In genomic region chr5:39717186-39717897, GRCh38 we compare ENCODE assay signal across 16 cellular contexts.
DNase-seq lines count a peak whose midpoint lies in the region; ATAC-seq and TF ChIP-seq lines count a peak whose summit lies in the region.
"Had no signal": no experiment of that assay in that cellular context is flagged by ENCODE, and none has a peak within 500 bp of the region (broad histone marks: within the 10 kb centered on the region; RNA-seq: fewer than 3 reads in every experiment).

No MANE protein-coding gene starts in this region.

- no peak overlapping the region for H3K9ac ChIP-seq in mammary epithelial cell (ENCODE audit: insufficient read depth, low read length)

- dilution Hi-C loops in mammary epithelial cell (cut with HindIII; ENCODE audit: low sequenced_read_pairs): loop anchor here (25.0 kb wide), 1 partner anchor 595 kb away; no protein-coding TSS in a partner anchor

- TF ChIP-seq CTCF in MCF 10A (IDR thresholded peaks at IDR 0.05; ENCODE audit: unreplicated experiment) (no peak), mammary epithelial cell (conservative IDR thresholded peaks at IDR 0.05 in 1 of 2, IDR thresholded peaks at IDR 0.05 in 1 of 2; ENCODE audit: extremely low read depth in 1 of 2, insufficient read depth in 1 of 2, low read depth in 1 of 2, low read length in 2 of 2) (no peak), RWPE2 (IDR thresholded peaks at IDR 0.05; ENCODE audit: poor library complexity, severe bottlenecking) (no peak), fibroblast of pulmonary artery (IDR thresholded peaks at IDR 0.05; ENCODE audit: low read length, missing control alignments) (no peak)

- BruUV-seq in MCF 10A (replicated peaks; lab: Mats Ljungman, UMichigan): no TSS peak
- BruUV-seq in mammary epithelial cell (replicated peaks; lab: Mats Ljungman, UMichigan): no TSS peak

- peaks cover 23% of the 10 kb centered on the region for H3K4me1 Mint-ChIP-seq in MCF 10A (ENCODE audit: insufficient read depth, unreplicated experiment)
- H3K4me1 Mint-ChIP-seq: activated naive CD4-positive, alpha-beta T cell treated with anti-CD3 and anti-CD28 coated beads, Interleukin-2, amount 50 U/mL, for 24 hours; immature natural killer cell; neural crest cell had no signal

- intact Hi-C loops in MCF 10A (cut with micrococcal nuclease): loop anchor here (10.0 kb wide), 4 partner anchors 107 to 667 kb away; no protein-coding TSS in a partner anchor
- intact Hi-C loops in mammary epithelial cell (cut with micrococcal nuclease): loop anchor here (5.0 to 10.0 kb wide), 2 partner anchors 447 to 1160 kb away; no protein-coding TSS in a partner anchor

- no peaks in the 10 kb centered on the region for H3K79me2 ChIP-seq in mammary epithelial cell (ENCODE audit: insufficient read depth, low read length)

- no peaks in the 10 kb centered on the region for H3K36me3 Mint-ChIP-seq in MCF 10A (ENCODE audit: insufficient read depth, unreplicated experiment)
- H3K36me3 Mint-ChIP-seq: activated naive CD4-positive, alpha-beta T cell treated with anti-CD3 and anti-CD28 coated beads, Interleukin-2, amount 50 U/mL, for 24 hours; immature natural killer cell had no signal

- CTCF ChIA-PET in MCF 10A (lab: Yijun Ruan, JAX): interaction anchor here (0.6 to 7.2 kb wide), 16 partner anchors 11 to 1161 kb away, joined by 3 to 81 read pairs (median 3); partner anchors contain the start of gene PTGER4
- CTCF ChIA-PET in mammary epithelial cell (lab: Charles Lee; ENCODE audit: low non-redundant PET): interaction anchor here (0.5 kb wide), 1 partner anchor 627 kb away, joined by 3 read pairs; no protein-coding TSS in a partner anchor

- H3K36me3 ChIP-seq in mammary epithelial cell (ENCODE audit: insufficient read depth, low read length): no peaks in the 10 kb centered on the region
- H3K36me3 ChIP-seq in RWPE2 (ENCODE audit: low read depth): no peaks in the 10 kb centered on the region
- H3K36me3 ChIP-seq: esophagus squamous epithelium, upper lobe of left lung had no signal

- 91% methylated on average over 2 of the region's 2 CpGs for WGBS in mammary epithelial cell (ENCODE audit: low coverage, missing lambda C conversion rate)

- in situ Hi-C loops in mammary epithelial cell (cut with MboI; ENCODE audit: low sequenced_read_pairs in 2 of 2): loop anchor here (10.0 to 25.0 kb wide), 4 partner anchors 227 to 1170 kb away; no protein-coding TSS in a partner anchor

- no peak overlapping the region for H2AFZ ChIP-seq in mammary epithelial cell (ENCODE audit: low read depth, low read length)

- ATAC-seq in RWPE2 (ENCODE audit: low read depth): peak; percentile 40; the same call in 2 of the 3 replicates

- no peaks in the 10 kb centered on the region for H4K20me1 ChIP-seq in mammary epithelial cell (ENCODE audit: insufficient read depth, low read length)

- no peak overlapping the region for H3K4me2 ChIP-seq in mammary epithelial cell (ENCODE audit: insufficient read depth, low read depth, low read length)

- H3K4me3 Mint-ChIP-seq in MCF 10A (ENCODE audit: unreplicated experiment): no peak overlapping the region
- H3K4me3 Mint-ChIP-seq: activated naive CD4-positive, alpha-beta T cell treated with anti-CD3 and anti-CD28 coated beads, Interleukin-2, amount 50 U/mL, for 24 hours; CD4-positive, alpha-beta T cell; effector memory CD8-positive, alpha-beta T cell; immature natural killer cell; neural crest cell had no signal

- H3K9me3 Mint-ChIP-seq in MCF 10A (ENCODE audit: unreplicated experiment): no peaks in the 10 kb centered on the region
- H3K9me3 Mint-ChIP-seq: activated naive CD4-positive, alpha-beta T cell treated with anti-CD3 and anti-CD28 coated beads, Interleukin-2, amount 50 U/mL, for 24 hours; CD4-positive, alpha-beta T cell; effector memory CD8-positive, alpha-beta T cell; immature natural killer cell had no signal

- no peak overlapping the region for H3K27ac Mint-ChIP-seq in MCF 10A (ENCODE audit: low read depth, unreplicated experiment)
- H3K27ac Mint-ChIP-seq: activated naive CD4-positive, alpha-beta T cell treated with anti-CD3 and anti-CD28 coated beads, Interleukin-2, amount 50 U/mL, for 24 hours; CD4-positive, alpha-beta T cell; immature natural killer cell had no signal

- peaks cover 5% of the 10 kb centered on the region for H3K27me3 ChIP-seq in mammary epithelial cell (ENCODE audit: insufficient read depth, low read length)
- no peaks in the 10 kb centered on the region for H3K27me3 ChIP-seq in RWPE2 (ENCODE audit: insufficient read depth, poor library complexity, severe bottlenecking)
- H3K27me3 ChIP-seq: esophagus squamous epithelium, upper lobe of left lung had no signal

- POLR2A ChIA-PET in MCF 10A (lab: Yijun Ruan, JAX): no interaction called here

- H3K4me1 ChIP-seq in mammary epithelial cell (ENCODE audit: insufficient read depth, low read length) (no peaks in the 10 kb centered on the region), RWPE2 (ENCODE audit: insufficient read depth, poor library complexity, severe bottlenecking) (peaks cover 5% of the 10 kb centered on the region)
- H3K4me1 ChIP-seq: esophagus squamous epithelium, upper lobe of left lung had no signal

- H3K27ac ChIP-seq in mammary epithelial cell (ENCODE audit: insufficient read depth, low read depth, low read length) (no peak overlapping the region), RWPE2 (ENCODE audit: poor library complexity, severe bottlenecking) (no peak overlapping the region)
- H3K27ac ChIP-seq: esophagus squamous epithelium, upper lobe of left lung had no signal

- no peaks in the 10 kb centered on the region for H3K27me3 Mint-ChIP-seq in MCF 10A (ENCODE audit: insufficient read depth, unreplicated experiment)
- H3K27me3 Mint-ChIP-seq: effector memory CD8-positive, alpha-beta T cell had no signal

- peak; percentile 47 for DNase-seq in MCF 10A (ENCODE audit: unreplicated experiment)
- no peak for DNase-seq in mammary epithelial cell
- DNase-seq in RWPE2 (ENCODE audit: low spot score): no peak
- DNase-seq in fibroblast of pulmonary artery (ENCODE audit: low read depth): peak; percentile 17
- no peak for DNase-seq in nucleus accumbens (lab: John Stamatoyannopoulos, UW)
- no peak for DNase-seq in C1 segment of cervical spinal cord (lab: John Stamatoyannopoulos, UW)
- DNase-seq in COR-L47 (lab: John Stamatoyannopoulos, UW): no peak
- no peak for DNase-seq in islet precursor cell
- DNase-seq: esophagus squamous epithelium, NCI-H1417 treated with DMSO at 0.1 percent for 48 hours had no signal

- H3K9me3 ChIP-seq in mammary epithelial cell (replicated peaks; ENCODE audit: insufficient read depth, low read length) (no peaks in the 10 kb centered on the region), RWPE2 (ENCODE audit: severe bottlenecking) (no peaks in the 10 kb centered on the region)
- H3K9me3 ChIP-seq: esophagus squamous epithelium, upper lobe of left lung had no signal

- H3K4me3 ChIP-seq in mammary epithelial cell (replicated peaks in 1 of 3; ENCODE audit: insufficient read depth in 1 of 3, low read depth in 2 of 3, low read length in 3 of 3) (no peak overlapping the region), RWPE2 (ENCODE audit: severe bottlenecking) (no peak overlapping the region), fibroblast of pulmonary artery (replicated peaks; ENCODE audit: low read depth, low read length) (no peak overlapping the region)
- H3K4me3 ChIP-seq: esophagus squamous epithelium, upper lobe of left lung had no signal

Comparison
In these comparisons a context has a peak if more than half of its experiments do, and no peak if none do; other contexts are left out.
1. DNase-seq: peak in MCF 10A (single experiment) and fibroblast of pulmonary artery (single experiment); none in mammary epithelial cell (single experiment), RWPE2 (single experiment), nucleus accumbens (0 of 56), C1 segment of cervical spinal cord (0 of 14), COR-L47 (single experiment) and islet precursor cell (single experiment).